In the genomic region with DNA sequence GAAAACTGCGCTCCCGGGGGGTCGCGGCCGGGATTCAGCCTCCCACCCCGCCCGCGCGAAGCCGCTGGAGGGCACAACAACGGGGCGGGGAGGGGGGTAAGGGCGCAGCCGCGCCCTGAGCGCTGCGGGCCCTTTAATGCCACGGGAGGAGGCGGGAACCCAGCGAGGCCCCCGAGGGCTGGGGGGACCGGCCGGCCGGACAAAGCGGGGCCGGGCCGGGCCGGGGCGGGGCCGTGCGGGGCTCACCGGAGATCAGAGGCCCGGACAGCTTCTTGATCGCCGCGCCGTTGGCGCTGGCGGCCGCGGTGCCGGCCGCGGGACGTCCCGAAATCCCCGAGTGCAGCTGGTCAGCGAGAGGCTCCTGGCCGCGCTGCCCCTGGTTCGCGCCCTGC, we compare ENCODE assay signal across 8 cellular contexts. TPM values are rescaled to one million over a fixed set of nuclear protein-coding genes. Genes with fewer than 3 reads are reported as not detected.
DNase-seq lines count a peak whose midpoint lies in the region; ATAC-seq and TF ChIP-seq lines count a peak whose summit lies in the region.

No MANE protein-coding gene starts in this region.

- peak overlapping the region; percentile 57 to 73 (median 72) for H3K4me3 ChIP-seq in Peyer's patch
- peak overlapping the region; percentile 12 to 77 (median 32) for H3K4me3 ChIP-seq in fibroblast of lung (replicated peaks in 1 of 4; ENCODE audit: control extremely low read depth in 1 of 4, insufficient read depth in 1 of 4, low read depth in 3 of 4, low read length in 4 of 4)
- H3K4me3 ChIP-seq in neural progenitor cell = peak overlapping the region; percentile 91

- H3K9me3 ChIP-seq in Peyer's patch (no peaks in the 10 kb centered on the region), fibroblast of lung (ENCODE audit: control insufficient read depth, insufficient read depth, low read depth, low read length) (no peaks in the 10 kb centered on the region), neural progenitor cell (ENCODE audit: low read depth) (no peaks in the 10 kb centered on the region)

- peaks cover 39% of the 10 kb centered on the region for H3F3A ChIP-seq in neural progenitor cell (ENCODE audit: low read depth)

- H3K4me3 Mint-ChIP-seq in neural progenitor cell = no peak overlapping the region

- H3K4me2 ChIP-seq in fibroblast of lung (ENCODE audit: extremely low read depth, insufficient read depth, low read length) (no peak overlapping the region), neural progenitor cell (peak overlapping the region; percentile 83)

- H3K79me2 ChIP-seq in fibroblast of lung (ENCODE audit: control insufficient read depth, insufficient read depth, low read length) (no peaks in the 10 kb centered on the region), neural progenitor cell (ENCODE audit: low read depth) (peaks cover 8% of the 10 kb centered on the region)

- no peak overlapping the region for H3K27ac Mint-ChIP-seq in neural progenitor cell

- no peaks in the 10 kb centered on the region for H4K20me1 ChIP-seq in fibroblast of lung (ENCODE audit: control insufficient read depth, extremely low read depth, insufficient read depth, low read length)
- H4K20me1 ChIP-seq in neural progenitor cell (ENCODE audit: low read depth) = peaks cover 19% of the 10 kb centered on the region

- no peaks in the 10 kb centered on the region for H3K9me3 Mint-ChIP-seq in neural progenitor cell

- H3K27ac ChIP-seq in Peyer's patch (peak overlapping the region; percentile 64 to 83 (median 76)), fibroblast of lung (ENCODE audit: insufficient read depth, low read length) (no peak overlapping the region), neural progenitor cell (no peak overlapping the region)

- no peak for TF ChIP-seq POLR2A in Peyer's patch (IDR thresholded peaks at IDR 0.05)

- H3K36me3 ChIP-seq in Peyer's patch = no peaks in the 10 kb centered on the region
- H3K36me3 ChIP-seq in fibroblast of lung (ENCODE audit: control insufficient read depth, insufficient read depth, low read length) = no peaks in the 10 kb centered on the region
- H3K36me3 ChIP-seq in neural progenitor cell = no peaks in the 10 kb centered on the region

- no peak for ATAC-seq in GM21825 (IDR thresholded peaks at IDR 0.05; ENCODE audit: unreplicated experiment)
- ATAC-seq in GM21367 (IDR thresholded peaks at IDR 0.05; ENCODE audit: unreplicated experiment) = no peak
- no peak for ATAC-seq in GM21515 (IDR thresholded peaks at IDR 0.05; ENCODE audit: unreplicated experiment)

- H3K4me1 Mint-ChIP-seq in neural progenitor cell = peaks cover 34% of the 10 kb centered on the region

- H3K36me3 Mint-ChIP-seq in neural progenitor cell = peaks cover 10% of the 10 kb centered on the region

- H2AFZ ChIP-seq in fibroblast of lung (ENCODE audit: low read length) (no peak overlapping the region), neural progenitor cell (replicated peaks) (peak overlapping the region; percentile 22)

- H3K4me1 ChIP-seq in Peyer's patch (peaks cover 0 to 23% (median 6%) of the 10 kb centered on the region in 4 donors), fibroblast of lung (ENCODE audit: control insufficient read depth, extremely low read depth, insufficient read depth, low read length) (no peaks in the 10 kb centered on the region), neural progenitor cell (peaks cover 32% of the 10 kb centered on the region)

- peak overlapping the region; percentile 66 for H3K9ac ChIP-seq in fibroblast of lung (ENCODE audit: insufficient read depth, low read length)
- peak overlapping the region; percentile 18 for H3K9ac ChIP-seq in neural progenitor cell

- H3K27me3 ChIP-seq in Peyer's patch (no peaks in the 10 kb centered on the region), fibroblast of lung (ENCODE audit: control insufficient read depth, insufficient read depth, low read length) (peaks cover 3% of the 10 kb centered on the region), neural progenitor cell (peaks cover 58% of the 10 kb centered on the region)

- H3K27me3 Mint-ChIP-seq in neural progenitor cell (ENCODE audit: insufficient read depth, low read depth) = peaks cover 5% of the 10 kb centered on the region

- TF ChIP-seq CTCF in Peyer's patch (IDR thresholded peaks at IDR 0.05) = no peak
- TF ChIP-seq CTCF in fibroblast of lung (conservative IDR thresholded peaks at IDR 0.05 in 1 of 2, IDR thresholded peaks at IDR 0.05 in 1 of 2; ENCODE audit: low read depth in 1 of 2, low read length in 2 of 2) = no peak
- TF ChIP-seq CTCF in neural progenitor cell (IDR thresholded peaks at IDR 0.05) = no peak

- DNase-seq in AG08395 (ENCODE audit: low spot score) (peak; percentile 61), Peyer's patch (no peak), fibroblast of lung (ENCODE audit: low read depth in 2 of 2) (peak; percentile 33 to 45), neural progenitor cell (ENCODE audit: low spot score) (peak; percentile 79), HPDE6-E6E7 (ENCODE audit: extremely low spot score) (no peak)

RNA-seq across cellular contexts. Expression of gene CDKN1C, which starts 1.2 kb away (rescaled TPM):
- 10 to 100 TPM in 2 of 4 donors, 1 to 10 TPM in 2; 6.1 to 22.3 (median 11.1) TPM for total RNA-seq in Peyer's patch
- 31.1 and 31.5 TPM in 2 replicates for total RNA-seq in fibroblast of lung
- polyA plus RNA-seq in fibroblast of lung = 5.2 and 8.6 TPM in 2 replicates
- polyA plus RNA-seq in fibroblast of lung (2012) = 9.0 and 12.6 TPM in 2 replicates
- 1.1 and 2.5 TPM in 2 replicates for polyA minus RNA-seq in fibroblast of lung (ENCODE audit: low replicate concordance)
- total RNA-seq in neural progenitor cell (ENCODE audit: low replicate concordance) = 47.8 and 49.3 TPM in 2 replicates

RNA-seq across cellular contexts. Expression of gene PHLDA2, which starts 44.8 kb away (rescaled TPM):
- total RNA-seq in Peyer's patch = 1 to 10 TPM in 3 of 4 donors, not detected in 1; 4.1 to 6.4 (median 4.9) TPM
- total RNA-seq in fibroblast of lung = 4.1 and 6.8 TPM in 2 replicates
- 16.2 and 20.5 TPM in 2 replicates for polyA plus RNA-seq in fibroblast of lung
- 108 and 155 TPM in 2 replicates for polyA plus RNA-seq in fibroblast of lung (2012)
- 13.6 and 18.5 TPM in 2 replicates for polyA minus RNA-seq in fibroblast of lung (ENCODE audit: low replicate concordance)
- total RNA-seq in neural progenitor cell (ENCODE audit: low replicate concordance) = not detected in 2 replicates

Comparison
In these comparisons a context has a peak if more than half of its experiments do, and no peak if none do; other contexts are left out.
1. DNase-seq: peak in AG08395 (single experiment), fibroblast of lung (2 of 2) and neural progenitor cell (single experiment); none in Peyer's patch (0 of 3) and HPDE6-E6E7 (single experiment).
2. H3K27ac ChIP-seq: peak in Peyer's patch (4 of 4); none in fibroblast of lung (single experiment) and neural progenitor cell (single experiment).
3. H3K4me3 ChIP-seq: peak in every context shown above with its lines; median percentile 91 in neural progenitor cell; 72 in Peyer's patch; 32 in fibroblast of lung.